ENCODE assay signal across 9 cellular contexts in the genomic region with DNA sequence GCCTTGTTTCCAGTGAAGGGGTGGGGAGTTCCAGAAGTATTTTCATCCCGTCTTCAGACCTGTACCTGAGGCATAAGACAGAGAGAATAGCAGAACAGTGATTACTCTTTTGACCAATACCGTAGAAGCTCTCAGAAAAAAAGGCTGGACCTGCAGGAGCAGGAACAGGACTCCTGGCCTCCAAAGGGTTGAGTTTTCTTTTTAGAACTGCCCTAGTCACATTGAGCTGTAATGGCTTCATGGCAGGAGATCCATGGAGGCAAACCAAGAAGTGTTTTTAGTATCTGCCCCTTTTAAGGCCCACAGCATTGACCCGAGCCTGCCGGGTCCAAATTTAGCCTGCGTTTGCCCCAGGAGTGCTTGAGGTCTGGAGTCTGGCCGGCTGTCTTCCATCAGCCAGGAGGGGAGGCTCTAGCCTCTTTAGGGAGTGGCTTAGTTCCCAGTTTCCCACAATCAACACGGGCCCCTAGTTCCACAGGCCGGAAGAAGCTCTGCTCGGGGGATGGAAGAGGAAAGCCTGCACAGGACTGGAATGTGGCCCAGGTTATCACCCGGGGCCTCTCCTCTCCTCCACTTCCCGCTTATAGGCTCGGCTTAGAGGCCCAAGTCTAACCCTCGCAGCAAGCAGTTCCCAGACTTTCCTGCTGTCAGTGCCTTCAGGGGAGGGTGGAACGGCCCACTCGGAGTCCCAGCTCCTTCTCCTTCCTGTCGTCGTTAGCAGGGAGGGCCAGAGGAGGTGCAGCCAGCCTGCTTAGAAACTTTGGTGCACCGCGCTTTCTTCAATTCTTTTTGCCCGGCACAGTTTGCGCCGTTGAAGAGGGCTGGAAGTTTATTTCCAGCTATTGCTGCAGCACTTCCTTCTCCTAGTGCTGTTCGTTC.
A peak's percentile ranks its signal among the peaks of the same experiment; 100 is the strongest.
DNase-seq lines count a peak whose midpoint lies in the region; ATAC-seq and TF ChIP-seq lines count a peak whose summit lies in the region.
"Had no signal": no experiment of that assay in that cellular context is flagged by ENCODE, and none has a peak within 500 bp of the region (broad histone marks: within the 10 kb centered on the region; RNA-seq: fewer than 3 reads in every experiment).

No MANE protein-coding gene starts in this region.

- no peak overlapping the region for H3K4me3 ChIP-seq in CD8-positive, alpha-beta T cell (ENCODE audit: low read depth, low read length)
- H3K4me3 ChIP-seq in WI38 (ENCODE audit: low read depth, low read length) (peak overlapping the region; percentile 51), cardiac muscle cell (peak overlapping the region; percentile 1), trophoblast cell (ENCODE audit: low read depth, low read length) (no peak overlapping the region)

- peak overlapping the region; percentile 38 for H2AFZ ChIP-seq in trophoblast cell (ENCODE audit: insufficient read depth, low read length, poor library complexity)

- H4K8ac ChIP-seq in trophoblast cell (ENCODE audit: low read depth, low read length) = peak overlapping the region; percentile 70

- H3K23ac ChIP-seq in trophoblast cell (ENCODE audit: low read length) = no peak overlapping the region

- peak overlapping the region; percentile 75 for H3K4ac ChIP-seq in trophoblast cell (ENCODE audit: low read depth, low read length)

- peak overlapping the region; percentile 89 for H2BK12ac ChIP-seq in trophoblast cell (ENCODE audit: low read length)

- POLR2A ChIA-PET in CD8-positive, alpha-beta T cell (lab: Charles Lee) = no interaction called here

- H3K9me3 Mint-ChIP-seq in CD8-positive, alpha-beta T cell = no peaks in the 10 kb centered on the region

- no CpG with 5 or more reads among the region's 23 CpGs for WGBS in trophoblast cell (ENCODE audit: extremely low coverage, insufficient coverage, insufficient read length)

- H3K14ac ChIP-seq in trophoblast cell (ENCODE audit: low read length) = peak overlapping the region; percentile 68

- H3K9ac ChIP-seq in trophoblast cell (ENCODE audit: low read length) = no peak overlapping the region

- peak overlapping the region; percentile 60 for H3K4me2 ChIP-seq in trophoblast cell (ENCODE audit: low read length)

- no peak overlapping the region for H3K27ac ChIP-seq in CD8-positive, alpha-beta T cell (ENCODE audit: low read depth, low read length)
- H3K27ac ChIP-seq in cardiac muscle cell (peak overlapping the region; percentile 96), trophoblast cell (ENCODE audit: low read depth, low read length) (peak overlapping the region; percentile 80)

- H3K4me1 ChIP-seq in CD8-positive, alpha-beta T cell (ENCODE audit: insufficient read depth, low read length) = peaks cover 5% of the 10 kb centered on the region
- peaks cover 72% of the 10 kb centered on the region for H3K4me1 ChIP-seq in cardiac muscle cell (ENCODE audit: low read depth)
- H3K4me1 ChIP-seq in trophoblast cell (ENCODE audit: control insufficient read depth in 1 of 2, insufficient read depth in 2 of 2, low read length in 2 of 2) = peaks cover 53 to 59% of the 10 kb centered on the region in 2 experiments

- H3K9me3 ChIP-seq in CD8-positive, alpha-beta T cell (ENCODE audit: low read length) = no peaks in the 10 kb centered on the region
- H3K9me3 ChIP-seq in cardiac muscle cell (ENCODE audit: low read depth) = no peaks in the 10 kb centered on the region
- no peaks in the 10 kb centered on the region for H3K9me3 ChIP-seq in trophoblast cell (ENCODE audit: insufficient read depth, low read depth, low read length)

- H3K36me3 Mint-ChIP-seq in CD8-positive, alpha-beta T cell = no peaks in the 10 kb centered on the region

- no peak for DNase-seq in CD8-positive, alpha-beta T cell
- DNase-seq in cardiac muscle cell (ENCODE audit: low read depth in 1 of 2, low spot score in 1 of 2) = peak; percentile 83 to 97
- peak; percentile 33 to 35 for DNase-seq in trophoblast cell
- no peak for DNase-seq in stimulated activated CD4-positive, alpha-beta T cell treated with anti-CD3 and anti-CD28 coated beads, Interleukin-15, amount 100 ng/mL, for 24 hours
- no peak for DNase-seq in nucleus accumbens (lab: John Stamatoyannopoulos, UW)
- DNase-seq: activated naive CD4-positive, alpha-beta T cell treated with anti-CD3 and anti-CD28 coated beads, Interleukin-2, amount 50 U/mL, for 16 hours had no signal

- peak overlapping the region; percentile 69 for H3K27ac Mint-ChIP-seq in CD8-positive, alpha-beta T cell

- H2AK5ac ChIP-seq in trophoblast cell (ENCODE audit: low read length) = peak overlapping the region; percentile 40

- H4K91ac ChIP-seq in trophoblast cell (ENCODE audit: low read depth, low read length) = peak overlapping the region; percentile 78

- no peak for ATAC-seq in CD8-positive, alpha-beta T cell
- ATAC-seq in GM18502 (IDR thresholded peaks at IDR 0.05; ENCODE audit: poor library complexity, unreplicated experiment) = no peak
- no peak for ATAC-seq in GM18498 (IDR thresholded peaks at IDR 0.05; ENCODE audit: unreplicated experiment)

- no peaks in the 10 kb centered on the region for H3K27me3 Mint-ChIP-seq in CD8-positive, alpha-beta T cell (ENCODE audit: low read depth)

- no peak for TF ChIP-seq CTCF in CD8-positive, alpha-beta T cell (IDR thresholded peaks at IDR 0.05)
- TF ChIP-seq CTCF in WI38 (IDR thresholded peaks at IDR 0.05; ENCODE audit: low read depth, low read length) (no peak), cardiac muscle cell (IDR thresholded peaks at IDR 0.05; ENCODE audit: low read depth, low read length) (peak; percentile 3)

- peak overlapping the region; percentile 86 for H2BK5ac ChIP-seq in trophoblast cell (ENCODE audit: low read depth, low read length, poor library complexity)

- peaks cover 38% of the 10 kb centered on the region for H3K79me1 ChIP-seq in trophoblast cell (ENCODE audit: low read length)

- peak overlapping the region; percentile 49 for H4K12ac ChIP-seq in trophoblast cell (ENCODE audit: low read depth, low read length)

- CTCF ChIA-PET in CD8-positive, alpha-beta T cell (lab: Charles Lee) = no interaction called here

- intact Hi-C loops in CD8-positive, alpha-beta T cell (cut with DNase I, micrococcal nuclease) = no loop called here

- no peaks in the 10 kb centered on the region for H3K27me3 ChIP-seq in CD8-positive, alpha-beta T cell (ENCODE audit: insufficient read depth, low read length)
- no peaks in the 10 kb centered on the region for H3K27me3 ChIP-seq in cardiac muscle cell
- H3K27me3 ChIP-seq in trophoblast cell (ENCODE audit: insufficient read depth, low read length) = no peaks in the 10 kb centered on the region

- no peak overlapping the region for H3K4me3 Mint-ChIP-seq in CD8-positive, alpha-beta T cell

- no peaks in the 10 kb centered on the region for H3K36me3 ChIP-seq in CD8-positive, alpha-beta T cell (ENCODE audit: insufficient read depth, low read length)
- H3K36me3 ChIP-seq in cardiac muscle cell (no peaks in the 10 kb centered on the region), trophoblast cell (ENCODE audit: control insufficient read depth in 1 of 2, insufficient read depth in 2 of 2, low read length in 2 of 2) (no peaks in the 10 kb centered on the region)

- peak overlapping the region; percentile 56 for H2BK120ac ChIP-seq in trophoblast cell (ENCODE audit: insufficient read depth, low read length, poor library complexity)

- peak overlapping the region; percentile 81 for H3K18ac ChIP-seq in trophoblast cell (ENCODE audit: low read length)

- H3K79me2 ChIP-seq in trophoblast cell (ENCODE audit: control insufficient read depth, insufficient read depth, low read length, poor library complexity) = peaks cover 12% of the 10 kb centered on the region

- peaks cover 19% of the 10 kb centered on the region for H3K4me1 Mint-ChIP-seq in CD8-positive, alpha-beta T cell (ENCODE audit: low read depth)

Comparison
In these comparisons a context has a peak if more than half of its experiments do, and no peak if none do; other contexts are left out.
1. DNase-seq: peak in cardiac muscle cell (2 of 2) and trophoblast cell (2 of 2); none in CD8-positive, alpha-beta T cell (0 of 7), stimulated activated CD4-positive, alpha-beta T cell treated with anti-CD3 and anti-CD28 coated beads, Interleukin-15, amount 100 ng/mL, for 24 hours (single experiment) and nucleus accumbens (0 of 56).
2. H3K4me3 ChIP-seq: peak in WI38 (single experiment) and cardiac muscle cell (single experiment); none in CD8-positive, alpha-beta T cell (single experiment) and trophoblast cell (single experiment).